Comparison of ENCODE assay signal across 9 cellular contexts in the genomic region with DNA sequence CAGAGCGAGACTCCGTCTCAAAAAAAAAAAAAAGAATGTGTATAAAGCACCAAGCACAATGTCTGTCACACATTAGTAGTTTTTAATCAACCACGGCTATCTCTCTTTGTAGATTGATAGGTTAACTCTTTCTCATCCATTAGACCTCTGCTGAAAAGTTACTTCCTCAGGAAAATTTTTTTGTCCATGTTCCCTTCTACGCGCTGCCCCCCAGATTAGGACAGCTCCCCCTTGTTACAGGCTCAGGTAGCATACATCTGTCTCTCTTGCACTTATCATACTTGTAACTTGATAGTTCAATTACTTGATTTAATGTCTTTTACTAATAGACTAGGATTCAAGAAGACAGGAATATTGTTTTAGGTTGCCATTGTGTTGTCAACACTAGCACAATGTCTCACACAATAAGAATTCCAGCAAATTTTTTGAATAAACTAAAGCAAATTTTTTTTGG. TPM values are rescaled to one million over a fixed set of nuclear protein-coding genes. Genes with fewer than 3 reads are reported as not detected.
A peak's percentile ranks its signal among the peaks of the same experiment; 100 is the strongest.
DNase-seq lines count a peak whose midpoint lies in the region; ATAC-seq, FAIRE-seq and TF ChIP-seq lines count a peak whose summit lies in the region.
"Had no signal": no experiment of that assay in that cellular context is flagged by ENCODE, and none has a peak within 500 bp of the region (broad histone marks: within the 10 kb centered on the region; RNA-seq: fewer than 3 reads in every experiment).

No MANE protein-coding gene starts in this region.

- H3K4me1 Mint-ChIP-seq in neural crest cell = peaks cover 41% of the 10 kb centered on the region

- DNase-seq in EH (ENCODE audit: low read depth) (peak; percentile 51), MM.1S (no peak), choroid plexus epithelial cell (ENCODE audit: low read depth) (no peak), neural crest cell (ENCODE audit: low read depth, low spot score) (no peak), HTR-8/SVneo (ENCODE audit: insufficient read length, low spot score) (no peak), NCI-H146 (lab: John Stamatoyannopoulos, UW) (no peak)

- TF ChIP-seq CTCF in MM.1S (IDR thresholded peaks at IDR 0.05; ENCODE audit: low read length) = no peak
- TF ChIP-seq CTCF in choroid plexus epithelial cell (conservative IDR thresholded peaks at IDR 0.05; ENCODE audit: low read depth, low read length) = peak; percentile 6
- no peak for TF ChIP-seq CTCF in neural crest cell (conservative IDR thresholded peaks at IDR 0.05)

- H3K36me3 ChIP-seq in MM.1S (replicated peaks; ENCODE audit: insufficient read depth, low read length) = 0 out of 2 replicates have a peak, but pooled peaks cover 5% of the 10 kb centered on the region

- peaks cover 15% of the 10 kb centered on the region for H3K27me3 Mint-ChIP-seq in neural crest cell (ENCODE audit: low read depth)

- no peaks in the 10 kb centered on the region for H3K9me3 Mint-ChIP-seq in neural crest cell

- ATAC-seq in GM19035 (IDR thresholded peaks at IDR 0.05; ENCODE audit: unreplicated experiment) = no peak

- no peaks in the 10 kb centered on the region for H4K20me1 ChIP-seq in MM.1S (ENCODE audit: insufficient read depth, low read length)

- no peak overlapping the region for H2AFZ ChIP-seq in MM.1S (ENCODE audit: low read length)

- peak overlapping the region; percentile 48; the same call in 1 of the 2 replicates for H3K4me2 ChIP-seq in MM.1S (ENCODE audit: low read depth, low read length)

- H3K27ac Mint-ChIP-seq in neural crest cell (ENCODE audit: unreplicated experiment) = no peak overlapping the region

- H3K27ac ChIP-seq in MM.1S (ENCODE audit: low read length) = no peak overlapping the region

- H3K4me3 Mint-ChIP-seq in neural crest cell = peak overlapping the region; percentile 100

- no peaks in the 10 kb centered on the region for H3K4me1 ChIP-seq in MM.1S (ENCODE audit: low read length)

- no peak for FAIRE-seq in HTR-8/SVneo (lab: Jason Lieb, UNC)
- FAIRE-seq: bronchial epithelial cell had no signal

- H3K4me3 ChIP-seq in MM.1S (ENCODE audit: low read length) (0 out of 2 replicates have a peak overlapping the region, but pooled peaks have one; percentile 87), choroid plexus epithelial cell (ENCODE audit: low read depth, low read length) (peak overlapping the region; percentile 86)

- no peaks in the 10 kb centered on the region for H3K9me2 ChIP-seq in MM.1S (replicated peaks; ENCODE audit: insufficient read depth, low read length)

- peaks cover 26% of the 10 kb centered on the region for H3K79me2 ChIP-seq in MM.1S (ENCODE audit: low read length)

- H3K27me3 ChIP-seq in MM.1S (replicated peaks; ENCODE audit: insufficient read depth, low read length) = no peaks in the 10 kb centered on the region

- no peaks in the 10 kb centered on the region for H3K9me3 ChIP-seq in MM.1S (replicated peaks; ENCODE audit: insufficient read depth, low read length)

- H3K9ac ChIP-seq in MM.1S (ENCODE audit: low read length) = no peak overlapping the region

- H3F3A ChIP-seq in MM.1S (ENCODE audit: insufficient read depth, low read length) = no peaks in the 10 kb centered on the region

- H3K36me3 Mint-ChIP-seq in neural crest cell (ENCODE audit: low read depth) = peaks cover 7% of the 10 kb centered on the region

RNA-seq across cellular contexts. Expression of gene SPDL1, which starts 1.5 kb away (rescaled TPM):
- 53.3 and 59.1 TPM in 2 replicates for total RNA-seq in neural crest cell

RNA-seq across cellular contexts. Expression of gene DOCK2, which starts 52.0 kb away (rescaled TPM):
- total RNA-seq in neural crest cell = 0.77 and 1.0 TPM in 2 replicates
- total RNA-seq: bronchial epithelial cell, SK-MEL-5 had no signal
